Comparison of ENCODE assay signal across 1 cellular context in the genomic region with DNA sequence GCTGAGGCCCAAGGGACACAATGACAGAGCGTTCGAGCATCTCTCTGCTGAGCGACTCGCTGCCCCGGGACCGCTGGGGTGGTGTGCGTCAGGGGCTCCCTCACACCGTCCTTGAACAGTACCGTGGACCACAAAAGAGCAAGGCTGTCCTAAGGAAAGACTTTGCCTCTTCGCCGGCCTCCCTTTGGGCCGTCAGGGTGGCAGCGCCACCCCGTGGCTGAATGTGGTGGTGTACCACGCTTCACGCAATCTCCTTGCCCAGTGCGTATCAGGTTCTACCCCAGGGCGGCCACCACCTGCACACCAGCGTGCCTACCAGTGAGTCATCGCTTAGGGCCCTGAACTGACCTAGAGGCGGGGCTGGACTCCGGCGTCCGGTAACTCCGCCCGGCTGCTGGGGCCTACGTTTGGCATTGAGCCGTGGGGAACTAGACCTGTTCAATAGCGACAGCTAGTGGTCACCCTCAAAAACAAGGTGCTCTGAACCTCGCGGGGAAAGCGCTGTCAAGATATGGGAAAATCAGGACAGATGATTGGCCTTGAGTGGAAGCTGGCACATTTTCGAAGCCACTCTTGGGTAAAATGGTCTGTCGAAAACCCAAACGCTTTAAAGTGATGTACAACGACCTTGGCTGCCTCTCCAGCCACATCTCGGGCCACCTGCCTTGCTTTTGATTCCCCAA.
A peak's percentile ranks its signal among the peaks of the same experiment; 100 is the strongest.
TF ChIP-seq lines count a peak whose summit lies in the region.

No MANE protein-coding gene starts in this region.

TF ChIP-seq in HepG2, 621 proteins besides CTCF, POLR2A, EP300 and RAD21 (continued from another document and continues in another):
- no peak for TF ChIP-seq PRMT3 (CRISPR knock-in tag; IDR thresholded peaks at IDR 0.05; ENCODE audit: borderline replicate concordance, low read depth)
- TF ChIP-seq ZNF577 (CRISPR knock-in tag; IDR thresholded peaks at IDR 0.05; ENCODE audit: borderline replicate concordance, low read depth) = no peak
- no peak for TF ChIP-seq ZNF572 (CRISPR knock-in tag; IDR thresholded peaks at IDR 0.05)
- TF ChIP-seq ARID2 (CRISPR knock-in tag; IDR thresholded peaks at IDR 0.05; ENCODE audit: borderline replicate concordance) = no peak
- TF ChIP-seq REPIN1 (CRISPR knock-in tag; IDR thresholded peaks at IDR 0.05; ENCODE audit: borderline replicate concordance, low read depth) = peak; percentile 81; the same call in 1 of the 2 replicates
- peak; percentile 82 for TF ChIP-seq ZMYM4 (CRISPR knock-in tag; IDR thresholded peaks at IDR 0.05)
- peak; percentile 68; the same call in 1 of the 2 replicates for TF ChIP-seq JUNB (CRISPR knock-in tag; IDR thresholded peaks at IDR 0.05; ENCODE audit: borderline replicate concordance)
- no peak for TF ChIP-seq GZF1 (CRISPR knock-in tag; IDR thresholded peaks at IDR 0.05)
- peak; percentile 73; the same call in 1 of the 2 replicates for TF ChIP-seq NFKB2 (CRISPR knock-in tag; IDR thresholded peaks at IDR 0.05; ENCODE audit: borderline replicate concordance)
- no peak for TF ChIP-seq ZFP36L1 (CRISPR knock-in tag; IDR thresholded peaks at IDR 0.05)
- TF ChIP-seq, protein P1, sequence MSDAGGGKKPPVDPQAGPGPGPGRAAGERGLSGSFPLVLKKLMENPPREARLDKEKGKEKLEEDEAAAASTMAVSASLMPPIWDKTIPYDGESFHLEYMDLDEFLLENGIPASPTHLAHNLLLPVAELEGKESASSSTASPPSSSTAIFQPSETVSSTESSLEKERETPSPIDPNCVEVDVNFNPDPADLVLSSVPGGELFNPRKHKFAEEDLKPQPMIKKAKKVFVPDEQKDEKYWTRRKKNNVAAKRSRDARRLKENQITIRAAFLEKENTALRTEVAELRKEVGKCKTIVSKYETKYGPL (CRISPR knock-in tag; IDR thresholded peaks at IDR 0.05) = no peak
- no peak for TF ChIP-seq ZNF703 (CRISPR knock-in tag; IDR thresholded peaks at IDR 0.05; ENCODE audit: borderline replicate concordance)
- no peak for TF ChIP-seq ZHX1 (CRISPR knock-in tag; IDR thresholded peaks at IDR 0.05; ENCODE audit: low read depth)
- TF ChIP-seq ZKSCAN8 (CRISPR knock-in tag; IDR thresholded peaks at IDR 0.05; ENCODE audit: borderline replicate concordance) = no peak
- TF ChIP-seq ZNF670 (CRISPR knock-in tag; IDR thresholded peaks at IDR 0.05; ENCODE audit: borderline replicate concordance) = peak; percentile 51; the same call in 1 of the 2 replicates
- TF ChIP-seq, protein P2, sequence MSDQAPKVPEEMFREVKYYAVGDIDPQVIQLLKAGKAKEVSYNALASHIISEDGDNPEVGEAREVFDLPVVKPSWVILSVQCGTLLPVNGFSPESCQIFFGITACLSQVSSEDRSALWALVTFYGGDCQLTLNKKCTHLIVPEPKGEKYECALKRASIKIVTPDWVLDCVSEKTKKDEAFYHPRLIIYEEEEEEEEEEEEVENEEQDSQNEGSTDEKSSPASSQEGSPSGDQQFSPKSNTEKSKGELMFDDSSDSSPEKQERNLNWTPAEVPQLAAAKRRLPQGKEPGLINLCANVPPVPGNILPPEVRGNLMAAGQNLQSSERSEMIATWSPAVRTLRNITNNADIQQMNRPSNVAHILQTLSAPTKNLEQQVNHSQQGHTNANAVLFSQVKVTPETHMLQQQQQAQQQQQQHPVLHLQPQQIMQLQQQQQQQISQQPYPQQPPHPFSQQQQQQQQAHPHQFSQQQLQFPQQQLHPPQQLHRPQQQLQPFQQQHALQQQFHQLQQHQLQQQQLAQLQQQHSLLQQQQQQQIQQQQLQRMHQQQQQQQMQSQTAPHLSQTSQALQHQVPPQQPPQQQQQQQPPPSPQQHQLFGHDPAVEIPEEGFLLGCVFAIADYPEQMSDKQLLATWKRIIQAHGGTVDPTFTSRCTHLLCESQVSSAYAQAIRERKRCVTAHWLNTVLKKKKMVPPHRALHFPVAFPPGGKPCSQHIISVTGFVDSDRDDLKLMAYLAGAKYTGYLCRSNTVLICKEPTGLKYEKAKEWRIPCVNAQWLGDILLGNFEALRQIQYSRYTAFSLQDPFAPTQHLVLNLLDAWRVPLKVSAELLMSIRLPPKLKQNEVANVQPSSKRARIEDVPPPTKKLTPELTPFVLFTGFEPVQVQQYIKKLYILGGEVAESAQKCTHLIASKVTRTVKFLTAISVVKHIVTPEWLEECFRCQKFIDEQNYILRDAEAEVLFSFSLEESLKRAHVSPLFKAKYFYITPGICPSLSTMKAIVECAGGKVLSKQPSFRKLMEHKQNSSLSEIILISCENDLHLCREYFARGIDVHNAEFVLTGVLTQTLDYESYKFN (CRISPR knock-in tag; conservative IDR thresholded peaks at IDR 0.05) = peak; percentile 56
- TF ChIP-seq SMAD1 (CRISPR knock-in tag; IDR thresholded peaks at IDR 0.05; ENCODE audit: borderline replicate concordance, low read depth) = no peak
- no peak for TF ChIP-seq ZNF3 (CRISPR knock-in tag; IDR thresholded peaks at IDR 0.05)
- no peak for TF ChIP-seq PCBP2 (optimal IDR thresholded peaks at IDR 0.05; ENCODE audit: low read depth, low read length, poor library complexity, severe bottlenecking)
- no peak for TF ChIP-seq FOXM1 (CRISPR knock-in tag; IDR thresholded peaks at IDR 0.05)
- no peak for TF ChIP-seq PITX1 (CRISPR knock-in tag; IDR thresholded peaks at IDR 0.05)
- peak; percentile 35 for TF ChIP-seq ZBTB33 (CRISPR knock-in tag; IDR thresholded peaks at IDR 0.05)
- 0 out of 2 replicates have a peak, but pooled peaks have one; percentile 45 for TF ChIP-seq SMAD3 (CRISPR knock-in tag; IDR thresholded peaks at IDR 0.05)
- TF ChIP-seq, protein P3, sequence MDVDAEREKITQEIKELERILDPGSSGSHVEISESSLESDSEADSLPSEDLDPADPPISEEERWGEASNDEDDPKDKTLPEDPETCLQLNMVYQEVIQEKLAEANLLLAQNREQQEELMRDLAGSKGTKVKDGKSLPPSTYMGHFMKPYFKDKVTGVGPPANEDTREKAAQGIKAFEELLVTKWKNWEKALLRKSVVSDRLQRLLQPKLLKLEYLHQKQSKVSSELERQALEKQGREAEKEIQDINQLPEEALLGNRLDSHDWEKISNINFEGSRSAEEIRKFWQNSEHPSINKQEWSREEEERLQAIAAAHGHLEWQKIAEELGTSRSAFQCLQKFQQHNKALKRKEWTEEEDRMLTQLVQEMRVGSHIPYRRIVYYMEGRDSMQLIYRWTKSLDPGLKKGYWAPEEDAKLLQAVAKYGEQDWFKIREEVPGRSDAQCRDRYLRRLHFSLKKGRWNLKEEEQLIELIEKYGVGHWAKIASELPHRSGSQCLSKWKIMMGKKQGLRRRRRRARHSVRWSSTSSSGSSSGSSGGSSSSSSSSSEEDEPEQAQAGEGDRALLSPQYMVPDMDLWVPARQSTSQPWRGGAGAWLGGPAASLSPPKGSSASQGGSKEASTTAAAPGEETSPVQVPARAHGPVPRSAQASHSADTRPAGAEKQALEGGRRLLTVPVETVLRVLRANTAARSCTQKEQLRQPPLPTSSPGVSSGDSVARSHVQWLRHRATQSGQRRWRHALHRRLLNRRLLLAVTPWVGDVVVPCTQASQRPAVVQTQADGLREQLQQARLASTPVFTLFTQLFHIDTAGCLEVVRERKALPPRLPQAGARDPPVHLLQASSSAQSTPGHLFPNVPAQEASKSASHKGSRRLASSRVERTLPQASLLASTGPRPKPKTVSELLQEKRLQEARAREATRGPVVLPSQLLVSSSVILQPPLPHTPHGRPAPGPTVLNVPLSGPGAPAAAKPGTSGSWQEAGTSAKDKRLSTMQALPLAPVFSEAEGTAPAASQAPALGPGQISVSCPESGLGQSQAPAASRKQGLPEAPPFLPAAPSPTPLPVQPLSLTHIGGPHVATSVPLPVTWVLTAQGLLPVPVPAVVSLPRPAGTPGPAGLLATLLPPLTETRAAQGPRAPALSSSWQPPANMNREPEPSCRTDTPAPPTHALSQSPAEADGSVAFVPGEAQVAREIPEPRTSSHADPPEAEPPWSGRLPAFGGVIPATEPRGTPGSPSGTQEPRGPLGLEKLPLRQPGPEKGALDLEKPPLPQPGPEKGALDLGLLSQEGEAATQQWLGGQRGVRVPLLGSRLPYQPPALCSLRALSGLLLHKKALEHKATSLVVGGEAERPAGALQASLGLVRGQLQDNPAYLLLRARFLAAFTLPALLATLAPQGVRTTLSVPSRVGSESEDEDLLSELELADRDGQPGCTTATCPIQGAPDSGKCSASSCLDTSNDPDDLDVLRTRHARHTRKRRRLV (CRISPR knock-in tag; IDR thresholded peaks at IDR 0.05) = no peak
- TF ChIP-seq SKI (IDR thresholded peaks at IDR 0.05; ENCODE audit: partially characterized antibody) = peak; percentile 50
- no peak for TF ChIP-seq RFX3 (CRISPR knock-in tag; IDR thresholded peaks at IDR 0.05)
- no peak for TF ChIP-seq ZNF354B (CRISPR knock-in tag; IDR thresholded peaks at IDR 0.05)
- TF ChIP-seq MYNN (CRISPR knock-in tag; IDR thresholded peaks at IDR 0.05; ENCODE audit: low read depth) = no peak
- no peak for TF ChIP-seq ZNF362 (CRISPR knock-in tag; IDR thresholded peaks at IDR 0.05; ENCODE audit: borderline replicate concordance)
- no peak for TF ChIP-seq ZNF343 (CRISPR knock-in tag; IDR thresholded peaks at IDR 0.05)
- TF ChIP-seq RCOR2 (CRISPR knock-in tag; IDR thresholded peaks at IDR 0.05) = no peak
- TF ChIP-seq ZNF790 (CRISPR knock-in tag; IDR thresholded peaks at IDR 0.05; ENCODE audit: borderline replicate concordance) = no peak
- peak; percentile 54; the same call in 1 of the 2 replicates for TF ChIP-seq DPF2 (CRISPR knock-in tag; IDR thresholded peaks at IDR 0.05; ENCODE audit: borderline replicate concordance, low read depth)
- TF ChIP-seq AGO1 (IDR thresholded peaks at IDR 0.05; ENCODE audit: low read depth, low read length, poor library complexity, severe bottlenecking) = no peak
- TF ChIP-seq ZBTB10 (CRISPR knock-in tag; IDR thresholded peaks at IDR 0.05; ENCODE audit: borderline replicate concordance) = no peak
- TF ChIP-seq PAX8 (CRISPR knock-in tag; IDR thresholded peaks at IDR 0.05; ENCODE audit: borderline replicate concordance) = no peak
- no peak for TF ChIP-seq NFKBIZ (CRISPR knock-in tag; IDR thresholded peaks at IDR 0.05)
- no peak for TF ChIP-seq MED13 (CRISPR knock-in tag; IDR thresholded peaks at IDR 0.05)
- peak; percentile 96 for TF ChIP-seq JUND (CRISPR knock-in tag; IDR thresholded peaks at IDR 0.05)
